In genomic region chr11:45171550-45171949, GRCh38 we compare ENCODE assay signal across 16 cellular contexts. TPM values are rescaled to one million over a fixed set of nuclear protein-coding genes. Genes with fewer than 3 reads are reported as not detected.
DNase-seq lines count a peak whose midpoint lies in the region; ATAC-seq, FAIRE-seq and TF ChIP-seq lines count a peak whose summit lies in the region.
"Had no signal": no experiment of that assay in that cellular context is flagged by ENCODE, and none has a peak within 500 bp of the region (broad histone marks: within the 10 kb centered on the region; RNA-seq: fewer than 3 reads in every experiment).

No MANE protein-coding gene starts in this region.

- H3K36me3 ChIP-seq in OCI-LY3 (replicated peaks; ENCODE audit: low read depth, low read length), result no peaks in the 10 kb centered on the region
- H3K36me3 ChIP-seq in spleen, result no peaks in the 10 kb centered on the region
- no peaks in the 10 kb centered on the region for H3K36me3 ChIP-seq in Caco-2 (ENCODE audit: control insufficient read depth, insufficient read depth, low read length)
- H3K36me3 ChIP-seq in prostate gland, result no peaks in the 10 kb centered on the region
- H3K36me3 ChIP-seq: BLaER1 treated with 17β-estradiol and CSF1 and Interleukin-3, amounts not matched to agents 10 nM and 100 nM had no signal

- POLR2A ChIA-PET in Caco-2 (lab: Charles Lee), result no interaction called here

- H2AFZ ChIP-seq in OCI-LY3 (ENCODE audit: low read depth, low read length), result no peak overlapping the region

- DNase-seq in GM12891 (ENCODE audit: insufficient read length, low spot score) (no peak), spleen (peak; percentile 21), DMS 273 treated with DMSO at 0.1 percent for 48 hours (lab: John Stamatoyannopoulos, UW) (no peak), Caco-2 (no peak), prostate gland (ENCODE audit: low spot score) (no peak)
- DNase-seq: ACHN; CD4-positive, CD25-positive, alpha-beta regulatory T cell; DMS153; DMS79 treated with DMSO at 0.1 percent for 48 hours; EL; IMR-90 had no signal

- no peak for TF ChIP-seq POLR2A in GM12891 (IDR thresholded peaks at IDR 0.05; ENCODE audit: low read depth, low read length)
- no peak for TF ChIP-seq POLR2A in spleen (IDR thresholded peaks at IDR 0.05)
- TF ChIP-seq POLR2A in prostate gland (IDR thresholded peaks at IDR 0.05), result no peak

- no peaks in the 10 kb centered on the region for H3K27me3 ChIP-seq in OCI-LY3 (ENCODE audit: low read depth, low read length)
- H3K27me3 ChIP-seq in spleen (replicated peaks in 1 of 7), result no peaks in the 10 kb centered on the region
- no peaks in the 10 kb centered on the region for H3K27me3 ChIP-seq in Caco-2 (replicated peaks; ENCODE audit: control insufficient read depth, insufficient read depth, low read length)
- no peaks in the 10 kb centered on the region for H3K27me3 ChIP-seq in prostate gland (replicated peaks; ENCODE audit: insufficient read depth)
- H3K27me3 ChIP-seq: BLaER1 treated with 17β-estradiol and CSF1 and Interleukin-3, amounts not matched to agents 10 nM and 100 nM had no signal

- no peaks in the 10 kb centered on the region for H3K4me1 Mint-ChIP-seq in Caco-2 (ENCODE audit: low read depth, unreplicated experiment)

- intact Hi-C loops in spleen (cut with DNase I; ENCODE audit: low total_unique reads), result no loop called here
- intact Hi-C loops in Caco-2 (cut with micrococcal nuclease; ENCODE audit: unreplicated experiment), result no loop called here
- intact Hi-C loops in prostate gland (cut with DNase I), result no loop called here

- H3K9me3 Mint-ChIP-seq in Caco-2 (ENCODE audit: unreplicated experiment), result no peaks in the 10 kb centered on the region
- H3K9me3 Mint-ChIP-seq: CD4-positive, CD25-positive, alpha-beta regulatory T cell had no signal

- H3K36me3 Mint-ChIP-seq in Caco-2 (ENCODE audit: insufficient read depth, unreplicated experiment), result peaks cover 5% of the 10 kb centered on the region
- H3K36me3 Mint-ChIP-seq: CD4-positive, CD25-positive, alpha-beta regulatory T cell had no signal

- no peak overlapping the region for H3K9ac ChIP-seq in OCI-LY3 (ENCODE audit: low read length)
- H3K9ac ChIP-seq: BLaER1 treated with 17β-estradiol and CSF1 and Interleukin-3, amounts not matched to agents 10 nM and 100 nM had no signal

- CTCF ChIA-PET in Caco-2 (lab: Charles Lee), result no interaction called here

- peak; percentile 66 for ATAC-seq in esophagus mucosa

- no peaks in the 10 kb centered on the region for H3K79me2 ChIP-seq in OCI-LY3 (ENCODE audit: low read length)

- no peak overlapping the region for H3K4me3 ChIP-seq in OCI-LY3 (ENCODE audit: low read length)
- no peak overlapping the region for H3K4me3 ChIP-seq in spleen
- no peak overlapping the region for H3K4me3 ChIP-seq in Caco-2 (ENCODE audit: low read depth, low read length)
- no peak overlapping the region for H3K4me3 ChIP-seq in prostate gland
- H3K4me3 ChIP-seq: BLaER1 treated with 17β-estradiol and CSF1 and Interleukin-3, amounts not matched to agents 10 nM and 100 nM had no signal

- no peak overlapping the region for H3K4me3 Mint-ChIP-seq in Caco-2 (ENCODE audit: unreplicated experiment)
- H3K4me3 Mint-ChIP-seq: CD4-positive, CD25-positive, alpha-beta regulatory T cell had no signal

- H3K27me3 Mint-ChIP-seq in Caco-2 (ENCODE audit: insufficient read depth, unreplicated experiment), result no peaks in the 10 kb centered on the region

- FAIRE-seq in GM12891 (lab: Jason Lieb, UNC), result no peak
- FAIRE-seq: G401.6, H54 had no signal

- H3K9me3 ChIP-seq in OCI-LY3 (ENCODE audit: insufficient read depth, low read length) (no peaks in the 10 kb centered on the region), spleen (no peaks in the 10 kb centered on the region), Caco-2 (no peaks in the 10 kb centered on the region), prostate gland (no peaks in the 10 kb centered on the region)
- H3K9me3 ChIP-seq: BLaER1 treated with 17β-estradiol and CSF1 and Interleukin-3, amounts not matched to agents 10 nM and 100 nM had no signal

- H3K4me1 ChIP-seq in OCI-LY3 (ENCODE audit: low read length), result peaks cover 8% of the 10 kb centered on the region
- peaks cover 0 to 29% (median 8%) of the 10 kb centered on the region in 6 donors for H3K4me1 ChIP-seq in spleen
- H3K4me1 ChIP-seq in Caco-2, result no peaks in the 10 kb centered on the region
- no peaks in the 10 kb centered on the region for H3K4me1 ChIP-seq in prostate gland (replicated peaks)

- no peak overlapping the region for H3K27ac ChIP-seq in OCI-LY3 (ENCODE audit: low read length)
- no peak overlapping the region for H3K27ac ChIP-seq in spleen
- no peak overlapping the region for H3K27ac ChIP-seq in prostate gland
- H3K27ac ChIP-seq: BLaER1 treated with 17β-estradiol and CSF1 and Interleukin-3, amounts not matched to agents 10 nM and 100 nM had no signal

- no peaks in the 10 kb centered on the region for H4K20me1 ChIP-seq in OCI-LY3 (ENCODE audit: insufficient read depth, low read length)

- no peak for TF ChIP-seq CTCF in OCI-LY3 (IDR thresholded peaks at IDR 0.05; ENCODE audit: low read depth, low read length)
- TF ChIP-seq CTCF in spleen (IDR thresholded peaks at IDR 0.05 in 8 of 11, conservative IDR thresholded peaks at IDR 0.05 in 3 of 11), result no peak
- TF ChIP-seq CTCF in Caco-2 (IDR thresholded peaks at IDR 0.05; ENCODE audit: insufficient read depth in 1 of 2, low read depth in 1 of 2, low read length in 1 of 2, severe bottlenecking in 1 of 2, unreplicated experiment in 1 of 2), result no peak
- no peak for TF ChIP-seq CTCF in prostate gland (IDR thresholded peaks at IDR 0.05)

- BruUV-seq in Caco-2 (replicated peaks; lab: Mats Ljungman, UMichigan), result no TSS peak

- H3K27ac Mint-ChIP-seq in Caco-2 (ENCODE audit: unreplicated experiment), result no peak overlapping the region
- H3K27ac Mint-ChIP-seq: CD4-positive, CD25-positive, alpha-beta regulatory T cell had no signal

- H3K4me2 ChIP-seq in OCI-LY3 (ENCODE audit: low read length), result 0 out of 2 replicates have a peak overlapping the region, but pooled peaks have one; percentile 6
- H3K4me2 ChIP-seq: BLaER1 treated with 17β-estradiol and CSF1 and Interleukin-3, amounts not matched to agents 10 nM and 100 nM had no signal

- 56 to 64% (median 60%) methylated on average over 2 of the region's 2 CpGs for WGBS in spleen, 5 donors
- 78% methylated on average over 2 of the region's 2 CpGs for WGBS in prostate gland

TF ChIP-seq in GM12891, 5 proteins besides CTCF, POLR2A, EP300 and RAD21:
- peak; percentile 69 for TF ChIP-seq SPI1 (IDR thresholded peaks at IDR 0.05; ENCODE audit: low read depth, low read length)
- TF ChIP-seq PAX5 (IDR thresholded peaks at IDR 0.05; ENCODE audit: insufficient read depth, low read length, severe bottlenecking), result no peak
TF ChIP-seq in GM12891: peak in this region for 1.

RNA-seq across cellular contexts. Expression of gene PRDM11, which starts 25.1 kb away (rescaled TPM):
- 0.94 TPM for polyA plus RNA-seq in GM12891 (2012; ENCODE audit: low read depth, missing spikeins)
- total RNA-seq in esophagus mucosa, result 5.7 TPM
- total RNA-seq in spleen, result 10 to 100 TPM in 6 of 7 donors, 1 to 10 TPM in 1; 8.0 to 24.3 (median 19.5) TPM
- 1 to 10 TPM; 1.7 to 4.3 (median 1.9) TPM for polyA plus RNA-seq in spleen
- 11.8 and 12.5 TPM in 2 replicates for total RNA-seq in Caco-2 (2022)
- 10 to 100 TPM; 13.1 to 15.3 TPM for total RNA-seq in prostate gland
